Comparison of ENCODE assay signal across 10 cellular contexts in the genomic region with DNA sequence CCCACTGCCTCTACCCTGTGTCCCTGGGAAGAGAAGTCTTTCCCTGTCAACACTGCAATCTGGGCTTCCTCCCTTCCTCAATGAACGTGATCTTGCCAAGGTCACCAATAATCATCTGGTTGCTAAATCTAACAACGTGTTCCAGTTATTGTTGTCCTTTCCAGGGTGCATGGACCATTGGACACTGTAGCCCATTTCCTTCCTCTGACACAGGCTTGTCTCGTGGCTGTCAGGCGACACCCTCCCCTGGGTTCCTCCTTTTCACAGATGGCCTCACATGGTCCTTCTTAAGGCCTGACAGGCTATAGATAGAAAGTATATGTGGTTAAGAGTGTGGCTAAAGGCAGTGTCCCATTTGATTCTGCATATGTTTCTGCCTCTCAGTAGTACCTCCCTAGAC.
DNase-seq lines count a peak whose midpoint lies in the region; ATAC-seq and TF ChIP-seq lines count a peak whose summit lies in the region.
"Had no signal": no experiment of that assay in that cellular context is flagged by ENCODE, and none has a peak within 500 bp of the region (broad histone marks: within the 10 kb centered on the region; RNA-seq: fewer than 3 reads in every experiment).

No MANE protein-coding gene starts in this region.

- H3K36me3 ChIP-seq in IMR-90 (ENCODE audit: control insufficient read depth, insufficient read depth, low read length) (no peaks in the 10 kb centered on the region), suprapubic skin (no peaks in the 10 kb centered on the region)

- POLR2A ChIA-PET in IMR-90 (lab: Charles Lee; ENCODE audit: unreplicated experiment) = no interaction called here

- TF ChIP-seq CTCF in IMR-90 (conservative IDR thresholded peaks at IDR 0.05; ENCODE audit: low read depth, low read length) (no peak), suprapubic skin (IDR thresholded peaks at IDR 0.05) (no peak), omental fat pad (IDR thresholded peaks at IDR 0.05) (no peak)

- H3K4me3 Mint-ChIP-seq in activated naive CD8-positive, alpha-beta T cell treated with anti-CD3 and anti-CD28 coated beads for 36 hours = no peak overlapping the region

- H3K27me3 ChIP-seq in IMR-90 (ENCODE audit: control insufficient read depth, insufficient read depth, low read length) (no peaks in the 10 kb centered on the region), suprapubic skin (peaks cover 5% of the 10 kb centered on the region)

- H3K4me1 Mint-ChIP-seq in activated naive CD8-positive, alpha-beta T cell treated with anti-CD3 and anti-CD28 coated beads for 36 hours = peaks cover 2% of the 10 kb centered on the region

- H3K56ac ChIP-seq in IMR-90 (ENCODE audit: extremely low read depth, insufficient read depth, low read length) = no peak overlapping the region

- H3K36me3 Mint-ChIP-seq in activated naive CD8-positive, alpha-beta T cell treated with anti-CD3 and anti-CD28 coated beads for 36 hours = no peaks in the 10 kb centered on the region

- H3K14ac ChIP-seq in IMR-90 (replicated peaks; ENCODE audit: low read depth, low read length) = no peak overlapping the region

- peaks cover 9% of the 10 kb centered on the region for H3K4me1 ChIP-seq in IMR-90 (ENCODE audit: control insufficient read depth, insufficient read depth, low read length)
- H3K4me1 ChIP-seq in suprapubic skin = peaks cover 13% of the 10 kb centered on the region

- no peak for TF ChIP-seq RAD21 in IMR-90 (IDR thresholded peaks at IDR 0.05; ENCODE audit: low read length)

- no peak overlapping the region for H2BK5ac ChIP-seq in IMR-90 (ENCODE audit: low read depth, low read length, poor library complexity, severe bottlenecking)

- no peak overlapping the region for H3K4me2 ChIP-seq in IMR-90 (ENCODE audit: low read depth, low read length)

- H3K4me3 ChIP-seq in IMR-90 (ENCODE audit: insufficient read depth, low read depth, low read length) = no peak overlapping the region
- no peak overlapping the region for H3K4me3 ChIP-seq in suprapubic skin

- H4K5ac ChIP-seq in IMR-90 (ENCODE audit: low read depth, low read length) = no peak overlapping the region

- in situ Hi-C loops in IMR-90 (cut with MboI; ENCODE audit: low sequenced_read_pairs) = no loop called here

- peaks cover 11% of the 10 kb centered on the region for H3K9me1 ChIP-seq in IMR-90 (ENCODE audit: insufficient read depth, low read length)

- H3K27ac Mint-ChIP-seq in activated naive CD8-positive, alpha-beta T cell treated with anti-CD3 and anti-CD28 coated beads for 36 hours = no peak overlapping the region

- H3K18ac ChIP-seq in IMR-90 (ENCODE audit: low read depth, low read length) = no peak overlapping the region

- H2AK5ac ChIP-seq in IMR-90 (ENCODE audit: low read depth, low read length) = peak overlapping the region; percentile 26; the same call in 1 of the 2 replicates

- peak overlapping the region; percentile 34; the same call in 1 of the 2 replicates for H3K23ac ChIP-seq in IMR-90 (ENCODE audit: low read depth, low read length)

- no TSS peak for BruUV-seq in IMR-90 (replicated peaks; lab: Mats Ljungman, UMichigan)

- H3K4ac ChIP-seq in IMR-90 (ENCODE audit: low read depth, low read length) = peak overlapping the region; percentile 13; the same call in 1 of the 2 replicates

- no peak overlapping the region for H4K91ac ChIP-seq in IMR-90 (ENCODE audit: insufficient read depth, low read depth, low read length)

- no peak overlapping the region for H2AFZ ChIP-seq in IMR-90 (replicated peaks; ENCODE audit: low read length, poor library complexity)

- DNase-seq in IMR-90 = no peak
- peak; percentile 76 for DNase-seq in Right ventricle myocardium inferior (ENCODE audit: missing footprints)
- peak in 1 of 2 donors; percentile 77 for DNase-seq in suprapubic skin (ENCODE audit: low spot score in 2 of 2)
- no peak for DNase-seq in omental fat pad (ENCODE audit: low spot score)
- DNase-seq in activated CD4-positive, alpha-beta T cell treated with anti-CD3 and anti-CD28 coated beads for 48 hours = no peak
- no peak for DNase-seq in ureter (ENCODE audit: low spot score)
- no peak for DNase-seq in activated naive CD8-positive, alpha-beta T cell treated with anti-CD3 and anti-CD28 coated beads for 36 hours
- DNase-seq: activated CD8-positive, alpha-beta memory T cell treated with anti-CD3 and anti-CD28 coated beads, Interleukin-2, amount 50 U/mL, for 4 hours; NCI-H1417 treated with DMSO at 0.1 percent for 48 hours had no signal

- ATAC-seq in GM19468 (IDR thresholded peaks at IDR 0.05; ENCODE audit: extremely low read depth, unreplicated experiment) = peak; percentile 61
- no peak for ATAC-seq in IMR-90 (ENCODE audit: low read depth)
- peak; percentile 54 for ATAC-seq in Right ventricle myocardium inferior
- ATAC-seq in omental fat pad (ENCODE audit: low FRiP score) = no peak

- H3K27me3 Mint-ChIP-seq in activated naive CD8-positive, alpha-beta T cell treated with anti-CD3 and anti-CD28 coated beads for 36 hours = peaks cover 75% of the 10 kb centered on the region

- TF ChIP-seq POLR2A in IMR-90 (IDR thresholded peaks at IDR 0.05; ENCODE audit: low read depth, low read length) = no peak
- TF ChIP-seq POLR2A in suprapubic skin (IDR thresholded peaks at IDR 0.05) = no peak

- TF ChIP-seq EP300 in suprapubic skin (IDR thresholded peaks at IDR 0.05) = peak; percentile 28

- H2BK15ac ChIP-seq in IMR-90 (ENCODE audit: low read depth, low read length) = no peak overlapping the region

- CTCF ChIA-PET in IMR-90 (lab: Yijun Ruan, JAX) = no interaction called here

- H2BK120ac ChIP-seq in IMR-90 (ENCODE audit: low read depth, low read length) = no peak overlapping the region

- H3K79me1 ChIP-seq in IMR-90 (ENCODE audit: low read depth in 1 of 2, low read length in 2 of 2) = peaks cover 0 to 21% of the 10 kb centered on the region in 2 experiments; a peak in 3 of 4 replicates

- H4K20me1 ChIP-seq in IMR-90 (ENCODE audit: insufficient read depth, low read length) = 0 out of 2 replicates have a peak, but pooled peaks cover 8% of the 10 kb centered on the region

- H2AK9ac ChIP-seq in IMR-90 (replicated peaks; ENCODE audit: low read depth, low read length, poor library complexity) = no peak overlapping the region

- dilution Hi-C loops in IMR-90 (cut with HindIII; ENCODE audit: low sequenced_read_pairs, unreplicated experiment) = no loop called here

- H3K9ac ChIP-seq in IMR-90 (ENCODE audit: low read depth, low read length) = no peak overlapping the region

- no peaks in the 10 kb centered on the region for H3K9me3 Mint-ChIP-seq in activated naive CD8-positive, alpha-beta T cell treated with anti-CD3 and anti-CD28 coated beads for 36 hours

- H4K8ac ChIP-seq in IMR-90 (ENCODE audit: low read depth in 2 of 2, low read length in 2 of 2) = no peak overlapping the region

- 0 out of 2 replicates have a peak overlapping the region, but pooled peaks have one; percentile 8 for H2BK20ac ChIP-seq in IMR-90 (ENCODE audit: low read depth, low read length)

- H3K9me3 ChIP-seq in IMR-90 (ENCODE audit: control insufficient read depth, insufficient read depth, low read length) (no peaks in the 10 kb centered on the region), suprapubic skin (no peaks in the 10 kb centered on the region)

- intact Hi-C loops in IMR-90 (cut with micrococcal nuclease) (no loop called here), Right ventricle myocardium inferior (cut with DNase I) (loop anchor here (2.0 to 10.0 kb wide), 4 partner anchors 92 to 188 kb away; no protein-coding TSS in a partner anchor)

- H3K27ac ChIP-seq in IMR-90 (ENCODE audit: insufficient read depth, low read length) (no peak overlapping the region), suprapubic skin (peak overlapping the region; percentile 26)

- no CpG with 5 or more reads among the region's 4 CpGs for WGBS in IMR-90 (ENCODE audit: extremely low coverage in 2 of 2, insufficient read length in 1 of 2), 2 experiments
- 68% methylated on average over 4 of the region's 4 CpGs for WGBS in suprapubic skin

TF ChIP-seq in IMR-90, 13 proteins besides CTCF, POLR2A, EP300 and RAD21:
- TF ChIP-seq NFE2L2 (IDR thresholded peaks at IDR 0.05; ENCODE audit: low read depth, low read length) (no peak), CHD1 (IDR thresholded peaks at IDR 0.05; ENCODE audit: low read depth, low read length) (no peak), BHLHE40 (IDR thresholded peaks at IDR 0.05; ENCODE audit: low read depth, low read length) (no peak), MXI1 (IDR thresholded peaks at IDR 0.05; ENCODE audit: borderline replicate concordance, low read depth, low read length) (no peak), SMC3 (IDR thresholded peaks at IDR 0.05; ENCODE audit: low read depth, low read length) (no peak), MAFK (IDR thresholded peaks at IDR 0.05; ENCODE audit: low read depth, low read length) (no peak), FOS (IDR thresholded peaks at IDR 0.05; ENCODE audit: low read depth, low read length) (no peak), RFX5 (IDR thresholded peaks at IDR 0.05; ENCODE audit: low read depth, low read length) (no peak), RCOR1 (IDR thresholded peaks at IDR 0.05; ENCODE audit: insufficient replicate concordance, low read length) (no peak), MAZ (IDR thresholded peaks at IDR 0.05; ENCODE audit: borderline replicate concordance, low read depth, low read length) (no peak)
- TF ChIP-seq, protein P1, sequence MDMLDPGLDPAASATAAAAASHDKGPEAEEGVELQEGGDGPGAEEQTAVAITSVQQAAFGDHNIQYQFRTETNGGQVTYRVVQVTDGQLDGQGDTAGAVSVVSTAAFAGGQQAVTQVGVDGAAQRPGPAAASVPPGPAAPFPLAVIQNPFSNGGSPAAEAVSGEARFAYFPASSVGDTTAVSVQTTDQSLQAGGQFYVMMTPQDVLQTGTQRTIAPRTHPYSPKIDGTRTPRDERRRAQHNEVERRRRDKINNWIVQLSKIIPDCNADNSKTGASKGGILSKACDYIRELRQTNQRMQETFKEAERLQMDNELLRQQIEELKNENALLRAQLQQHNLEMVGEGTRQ (IDR thresholded peaks at IDR 0.05; ENCODE audit: low read depth, low read length) = no peak
- TF ChIP-seq, protein P2, sequence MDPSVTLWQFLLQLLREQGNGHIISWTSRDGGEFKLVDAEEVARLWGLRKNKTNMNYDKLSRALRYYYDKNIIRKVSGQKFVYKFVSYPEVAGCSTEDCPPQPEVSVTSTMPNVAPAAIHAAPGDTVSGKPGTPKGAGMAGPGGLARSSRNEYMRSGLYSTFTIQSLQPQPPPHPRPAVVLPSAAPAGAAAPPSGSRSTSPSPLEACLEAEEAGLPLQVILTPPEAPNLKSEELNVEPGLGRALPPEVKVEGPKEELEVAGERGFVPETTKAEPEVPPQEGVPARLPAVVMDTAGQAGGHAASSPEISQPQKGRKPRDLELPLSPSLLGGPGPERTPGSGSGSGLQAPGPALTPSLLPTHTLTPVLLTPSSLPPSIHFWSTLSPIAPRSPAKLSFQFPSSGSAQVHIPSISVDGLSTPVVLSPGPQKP (IDR thresholded peaks at IDR 0.05; ENCODE audit: borderline replicate concordance, low read depth, low read length) = no peak
TF ChIP-seq in IMR-90: peak in this region for 0.

Comparison
In these comparisons a context has a peak if more than half of its experiments do, and no peak if none do; other contexts are left out.
1. ATAC-seq: peak in GM19468 (single experiment) and Right ventricle myocardium inferior (single experiment); none in IMR-90 (single experiment) and omental fat pad (single experiment).